ENCODE assay signal across 8 cellular contexts in the genomic region with DNA sequence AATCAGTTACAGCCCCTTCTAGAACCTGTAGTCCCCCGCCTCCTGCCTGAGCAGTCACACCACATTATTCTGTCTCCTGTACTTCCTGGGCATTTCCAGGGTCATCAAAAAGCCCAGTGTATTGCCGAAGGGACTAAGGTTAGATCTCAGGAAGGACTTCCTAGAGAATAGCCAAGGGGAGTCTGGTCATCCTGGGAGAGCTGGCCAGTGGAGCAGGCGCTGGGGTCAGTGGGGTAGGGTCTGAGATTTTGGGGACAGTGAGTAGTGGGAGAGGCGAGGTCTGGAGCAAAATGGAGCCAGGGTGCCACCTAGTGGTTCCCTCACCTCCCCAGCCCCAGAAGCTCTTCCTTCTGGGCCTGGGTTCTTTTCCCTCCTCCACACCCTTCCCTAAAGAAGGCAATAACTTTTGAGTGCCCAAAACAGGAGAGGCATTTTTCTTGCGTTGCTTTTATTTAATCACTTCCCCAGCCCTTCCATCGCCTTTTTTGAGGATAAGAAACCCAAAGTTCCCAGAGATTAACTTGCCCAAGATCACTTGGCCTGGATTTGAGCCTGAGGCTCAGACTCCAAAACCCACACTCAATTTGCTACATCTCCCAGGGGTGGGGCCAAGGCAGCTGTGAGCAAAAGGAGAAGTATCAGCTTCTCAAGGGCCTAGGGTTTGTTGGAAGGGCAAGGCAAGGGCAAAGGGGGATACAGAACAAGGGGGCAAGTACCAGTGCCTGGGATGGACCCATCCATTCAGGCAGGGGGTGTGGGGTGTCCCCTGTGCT. TPM values are rescaled to one million over a fixed set of nuclear protein-coding genes. Genes with fewer than 3 reads are reported as not detected.
DNase-seq lines count a peak whose midpoint lies in the region; ATAC-seq and TF ChIP-seq lines count a peak whose summit lies in the region.

No MANE protein-coding gene starts in this region.

- H3K36me3 ChIP-seq in BE2C: no peaks in the 10 kb centered on the region

- 41% methylated on average over 6 of the region's 6 CpGs for WGBS in right cardiac atrium

- DNase-seq in BE2C (peak; percentile 66), GM19238 (ENCODE audit: insufficient read length, low spot score) (peak; percentile 56), NOMO-1 treated with DMSO at 0.1 percent for 48 hours (lab: John Stamatoyannopoulos, UW; ENCODE audit: unreplicated experiment) (peak; percentile 70), right cardiac atrium (peak in 2 of 3 donors; percentile 64 to 73)
- peak; percentile 45 for DNase-seq in activated naive CD4-positive, alpha-beta T cell treated with anti-CD3 and anti-CD28 coated beads, Interleukin-2, amount 50 U/mL, for 16 hours
- DNase-seq in stimulated activated CD4-positive, alpha-beta T cell treated with anti-CD3 and anti-CD28 coated beads, Interleukin-1b, Interleukin-23, amount 100 ng/mL, for 4 hours (ENCODE audit: low read depth in 2 of 2): peak; percentile 27 to 29

- TF ChIP-seq CTCF in BE2C (IDR thresholded peaks at IDR 0.05; ENCODE audit: low read depth, low read length): peak; percentile 95

- peak; percentile 32 to 48 for ATAC-seq in right cardiac atrium
- ATAC-seq in GM21619 (IDR thresholded peaks at IDR 0.05; ENCODE audit: unreplicated experiment): no peak
- ATAC-seq in HG02852 (IDR thresholded peaks at IDR 0.05; ENCODE audit: unreplicated experiment): no peak

- H3K9me3 ChIP-seq in BE2C: no peaks in the 10 kb centered on the region
- H3K9me3 ChIP-seq in right cardiac atrium (ENCODE audit: control insufficient read depth, low read length): no peaks in the 10 kb centered on the region

- peak overlapping the region; percentile 42 for H3K27ac ChIP-seq in right cardiac atrium (ENCODE audit: low read length)

- H3K4me1 ChIP-seq in BE2C (no peaks in the 10 kb centered on the region; the same call in 1 of the 2 replicates), right cardiac atrium (ENCODE audit: control insufficient read depth, insufficient read depth, low read length) (peaks cover 6% of the 10 kb centered on the region)

- H3K4me3 ChIP-seq in BE2C (ENCODE audit: low read depth, low read length) (no peak overlapping the region), right cardiac atrium (ENCODE audit: low read length) (no peak overlapping the region)

- intact Hi-C loops in right cardiac atrium (cut with DNase I): no loop called here

- H3K27me3 ChIP-seq in BE2C: no peaks in the 10 kb centered on the region
- H3K27me3 ChIP-seq in right cardiac atrium (ENCODE audit: control insufficient read depth, insufficient read depth): no peaks in the 10 kb centered on the region

RNA-seq across cellular contexts. Expression of a gene that starts 7.3 kb away (rescaled TPM):
- polyA plus RNA-seq in BE2C (2012; ENCODE audit: insufficient read depth, insufficient read length, low read depth): 56.1 TPM
- 10 to 100 TPM; 51.5 to 74.3 (median 61.8) TPM for total RNA-seq in right cardiac atrium
- 74.0 TPM for polyA plus RNA-seq in right cardiac atrium

RNA-seq across cellular contexts. Expression of a gene that starts 12.1 kb away (rescaled TPM):
- 5.8 TPM for polyA plus RNA-seq in BE2C (2012; ENCODE audit: insufficient read depth, insufficient read length, low read depth)
- total RNA-seq in right cardiac atrium: 100 to 1,000 TPM in 1 of 4 donors, 10 to 100 TPM in 3; 84.8 to 104 (median 90.1) TPM
- 82.9 TPM for polyA plus RNA-seq in right cardiac atrium

RNA-seq across cellular contexts. Expression of a gene that starts 17.7 kb away (rescaled TPM):
- polyA plus RNA-seq in BE2C (2012; ENCODE audit: insufficient read depth, insufficient read length, low read depth): 57.8 TPM
- 10 to 100 TPM; 14.6 to 22.0 (median 18.6) TPM for total RNA-seq in right cardiac atrium
- 14.3 TPM for polyA plus RNA-seq in right cardiac atrium

RNA-seq across cellular contexts. Expression of a gene that starts 26.7 kb away (rescaled TPM):
- 263 TPM for polyA plus RNA-seq in BE2C (2012; ENCODE audit: insufficient read depth, insufficient read length, low read depth)
- total RNA-seq in right cardiac atrium: 10 to 100 TPM; 63.2 to 81.7 (median 71.4) TPM
- polyA plus RNA-seq in right cardiac atrium: 37.9 TPM

RNA-seq across cellular contexts. Expression of a gene that starts 30.6 kb away (rescaled TPM):
- polyA plus RNA-seq in BE2C (2012; ENCODE audit: insufficient read depth, insufficient read length, low read depth): 129 TPM
- total RNA-seq in right cardiac atrium: 10 to 100 TPM; 19.9 to 28.1 (median 23.4) TPM
- polyA plus RNA-seq in right cardiac atrium: 28.9 TPM

Comparison
In these comparisons a context has a peak if more than half of its experiments do, and no peak if none do; other contexts are left out.
1. ATAC-seq: peak in right cardiac atrium (2 of 2); none in GM21619 (single experiment) and HG02852 (single experiment).
2. Peak in every context shown above with its lines, with median percentiles within 50 percentile points of each other: DNase-seq.